Comparison of ENCODE assay signal across 8 cellular contexts in genomic region chr1:114668784-114669561, GRCh38. TPM values are rescaled to one million over a fixed set of nuclear protein-coding genes. Genes with fewer than 3 reads are reported as not detected.
DNase-seq lines count a peak whose midpoint lies in the region; ATAC-seq lines count a peak whose summit lies in the region.

No MANE protein-coding gene starts in this region.

- no peaks in the 10 kb centered on the region for H3K36me3 Mint-ChIP-seq in activated naive CD4-positive, alpha-beta T cell treated with anti-CD3 and anti-CD28 coated beads, Interleukin-2, amount 10 ng/mL, durations not matched to agents 7 days and 5 days
- no peaks in the 10 kb centered on the region for H3K36me3 Mint-ChIP-seq in activated naive CD4-positive, alpha-beta T cell treated with anti-CD3 and anti-CD28 coated beads, Interleukin-2, amount 50 U/mL, for 72 hours
- no peaks in the 10 kb centered on the region for H3K36me3 Mint-ChIP-seq in activated T-helper 17 cell treated with anti-CD3 and anti-CD28 coated beads, Interleukin-2, amount 50 U/mL, for 72 hours (ENCODE audit: low read depth)

- peaks cover 6% of the 10 kb centered on the region; the same call in 1 of the 2 replicates for H3K4me1 ChIP-seq in iPS-20b (ENCODE audit: insufficient read depth, low read length)

- peak overlapping the region; percentile 64; the same call in 1 of the 2 replicates for H3K9ac ChIP-seq in iPS-20b (ENCODE audit: low read depth, low read length)

- peak overlapping the region; percentile 90 for H3K4me3 ChIP-seq in iPS-20b (ENCODE audit: low read length)

- peaks cover 13% of the 10 kb centered on the region for H3K4me1 Mint-ChIP-seq in activated naive CD4-positive, alpha-beta T cell treated with anti-CD3 and anti-CD28 coated beads, Interleukin-2, amount 10 ng/mL, durations not matched to agents 7 days and 5 days
- peaks cover 4% of the 10 kb centered on the region for H3K4me1 Mint-ChIP-seq in activated T-helper 17 cell treated with anti-CD3 and anti-CD28 coated beads, Interleukin-2, amount 50 U/mL, for 72 hours
- H3K4me1 Mint-ChIP-seq in stimulated activated naive CD8-positive, alpha-beta T cell treated with anti-CD3 and anti-CD28 coated beads, Interleukin-15, amount 100 ng/mL, for 72 hours: peaks cover 9% of the 10 kb centered on the region

- no peak for ATAC-seq in activated naive CD4-positive, alpha-beta T cell treated with anti-CD3 and anti-CD28 coated beads, Interleukin-2, amount 50 U/mL, for 72 hours
- no peak for ATAC-seq in activated T-helper 17 cell treated with anti-CD3 and anti-CD28 coated beads, Interleukin-2, amount 50 U/mL, for 72 hours (replicated peaks)
- ATAC-seq in stimulated activated naive CD8-positive, alpha-beta T cell treated with anti-CD3 and anti-CD28 coated beads, Interleukin-15, amount 100 ng/mL, for 72 hours: no peak
- ATAC-seq in HG02678 (IDR thresholded peaks at IDR 0.05; ENCODE audit: unreplicated experiment): no peak

- no peak overlapping the region for H3K27ac ChIP-seq in iPS-20b (ENCODE audit: low read length)

- CTCF ChIA-PET in activated naive CD4-positive, alpha-beta T cell treated with anti-CD3 and anti-CD28 coated beads, Interleukin-2, amount 10 ng/mL, durations not matched to agents 7 days and 5 days (lab: Charles Lee): interaction anchor here (0.9 to 1.0 kb wide), 2 partner anchors 103 to 322 kb away, joined by 3 to 4 read pairs; no protein-coding TSS in a partner anchor

- H3K36me3 ChIP-seq in iPS-20b (ENCODE audit: insufficient read depth, low read depth, low read length): no peaks in the 10 kb centered on the region

- DNase-seq in activated naive CD4-positive, alpha-beta T cell treated with anti-CD3 and anti-CD28 coated beads, Interleukin-2, amount 10 ng/mL, durations not matched to agents 7 days and 5 days: no peak
- no peak for DNase-seq in activated naive CD4-positive, alpha-beta T cell treated with anti-CD3 and anti-CD28 coated beads, Interleukin-2, amount 50 U/mL, for 72 hours (ENCODE audit: low spot score in 2 of 2)
- no peak for DNase-seq in stimulated activated naive CD8-positive, alpha-beta T cell treated with anti-CD3 and anti-CD28 coated beads, Interleukin-15, amount 100 ng/mL, for 72 hours
- DNase-seq in NCI-H1436 (lab: John Stamatoyannopoulos, UW) (no peak), OCI-M1 (lab: John Stamatoyannopoulos, UW) (no peak)

- H3K27me3 ChIP-seq in iPS-20b (ENCODE audit: insufficient read depth, low read length): peaks cover 41% of the 10 kb centered on the region

- H3K9me3 ChIP-seq in iPS-20b (ENCODE audit: insufficient read depth, low read depth, low read length): no peaks in the 10 kb centered on the region

- peak overlapping the region; percentile 91 for H3K4me3 Mint-ChIP-seq in activated naive CD4-positive, alpha-beta T cell treated with anti-CD3 and anti-CD28 coated beads, Interleukin-2, amount 10 ng/mL, durations not matched to agents 7 days and 5 days
- peak overlapping the region; percentile 83 for H3K4me3 Mint-ChIP-seq in activated T-helper 17 cell treated with anti-CD3 and anti-CD28 coated beads, Interleukin-2, amount 50 U/mL, for 72 hours
- H3K4me3 Mint-ChIP-seq in stimulated activated naive CD8-positive, alpha-beta T cell treated with anti-CD3 and anti-CD28 coated beads, Interleukin-15, amount 100 ng/mL, for 72 hours: peak overlapping the region; percentile 92 to 94

- H3K27ac Mint-ChIP-seq in activated naive CD4-positive, alpha-beta T cell treated with anti-CD3 and anti-CD28 coated beads, Interleukin-2, amount 10 ng/mL, durations not matched to agents 7 days and 5 days: no peak overlapping the region
- peak overlapping the region in 1 of 2 donors; percentile 76 for H3K27ac Mint-ChIP-seq in activated naive CD4-positive, alpha-beta T cell treated with anti-CD3 and anti-CD28 coated beads, Interleukin-2, amount 50 U/mL, for 72 hours
- H3K27ac Mint-ChIP-seq in activated T-helper 17 cell treated with anti-CD3 and anti-CD28 coated beads, Interleukin-2, amount 50 U/mL, for 72 hours: no peak overlapping the region
- peak overlapping the region in 1 of 2 donors; percentile 6 for H3K27ac Mint-ChIP-seq in stimulated activated naive CD8-positive, alpha-beta T cell treated with anti-CD3 and anti-CD28 coated beads, Interleukin-15, amount 100 ng/mL, for 72 hours

- no peaks in the 10 kb centered on the region for H3K9me3 Mint-ChIP-seq in activated naive CD4-positive, alpha-beta T cell treated with anti-CD3 and anti-CD28 coated beads, Interleukin-2, amount 10 ng/mL, durations not matched to agents 7 days and 5 days
- H3K9me3 Mint-ChIP-seq in activated naive CD4-positive, alpha-beta T cell treated with anti-CD3 and anti-CD28 coated beads, Interleukin-2, amount 50 U/mL, for 72 hours: no peaks in the 10 kb centered on the region
- no peaks in the 10 kb centered on the region for H3K9me3 Mint-ChIP-seq in activated T-helper 17 cell treated with anti-CD3 and anti-CD28 coated beads, Interleukin-2, amount 50 U/mL, for 72 hours
- no peaks in the 10 kb centered on the region for H3K9me3 Mint-ChIP-seq in stimulated activated naive CD8-positive, alpha-beta T cell treated with anti-CD3 and anti-CD28 coated beads, Interleukin-15, amount 100 ng/mL, for 72 hours

- peaks cover 15% of the 10 kb centered on the region for H3K27me3 Mint-ChIP-seq in activated naive CD4-positive, alpha-beta T cell treated with anti-CD3 and anti-CD28 coated beads, Interleukin-2, amount 10 ng/mL, durations not matched to agents 7 days and 5 days
- H3K27me3 Mint-ChIP-seq in activated T-helper 17 cell treated with anti-CD3 and anti-CD28 coated beads, Interleukin-2, amount 50 U/mL, for 72 hours: no peaks in the 10 kb centered on the region
- peaks cover 29% of the 10 kb centered on the region for H3K27me3 Mint-ChIP-seq in stimulated activated naive CD8-positive, alpha-beta T cell treated with anti-CD3 and anti-CD28 coated beads, Interleukin-15, amount 100 ng/mL, for 72 hours

RNA-seq across cellular contexts. Expression of gene DENND2C, which starts 0.9 kb away (rescaled TPM):
- total RNA-seq in activated naive CD4-positive, alpha-beta T cell treated with anti-CD3 and anti-CD28 coated beads, Interleukin-2, amount 50 U/mL, for 72 hours: 1 to 10 TPM in 1 of 2 donors, under 1 TPM in 1; 0.35 to 2.3 TPM
- 1 to 10 TPM; 1.0 to 1.4 TPM for total RNA-seq in activated T-helper 17 cell treated with anti-CD3 and anti-CD28 coated beads, Interleukin-2, amount 50 U/mL, for 72 hours

RNA-seq across cellular contexts. Expression of gene AMPD1, which starts 26.4 kb away (rescaled TPM):
- not detected for total RNA-seq in activated naive CD4-positive, alpha-beta T cell treated with anti-CD3 and anti-CD28 coated beads, Interleukin-2, amount 50 U/mL, for 72 hours
- not detected for total RNA-seq in activated T-helper 17 cell treated with anti-CD3 and anti-CD28 coated beads, Interleukin-2, amount 50 U/mL, for 72 hours

RNA-seq across cellular contexts. Expression of gene NRAS, which starts 47.6 kb away (rescaled TPM):
- total RNA-seq in activated naive CD4-positive, alpha-beta T cell treated with anti-CD3 and anti-CD28 coated beads, Interleukin-2, amount 50 U/mL, for 72 hours: 10 to 100 TPM; 43.9 to 52.3 TPM
- total RNA-seq in activated T-helper 17 cell treated with anti-CD3 and anti-CD28 coated beads, Interleukin-2, amount 50 U/mL, for 72 hours: 10 to 100 TPM; 45.5 to 54.8 TPM
